Comparison of ENCODE assay signal across 8 cellular contexts in the genomic region with DNA sequence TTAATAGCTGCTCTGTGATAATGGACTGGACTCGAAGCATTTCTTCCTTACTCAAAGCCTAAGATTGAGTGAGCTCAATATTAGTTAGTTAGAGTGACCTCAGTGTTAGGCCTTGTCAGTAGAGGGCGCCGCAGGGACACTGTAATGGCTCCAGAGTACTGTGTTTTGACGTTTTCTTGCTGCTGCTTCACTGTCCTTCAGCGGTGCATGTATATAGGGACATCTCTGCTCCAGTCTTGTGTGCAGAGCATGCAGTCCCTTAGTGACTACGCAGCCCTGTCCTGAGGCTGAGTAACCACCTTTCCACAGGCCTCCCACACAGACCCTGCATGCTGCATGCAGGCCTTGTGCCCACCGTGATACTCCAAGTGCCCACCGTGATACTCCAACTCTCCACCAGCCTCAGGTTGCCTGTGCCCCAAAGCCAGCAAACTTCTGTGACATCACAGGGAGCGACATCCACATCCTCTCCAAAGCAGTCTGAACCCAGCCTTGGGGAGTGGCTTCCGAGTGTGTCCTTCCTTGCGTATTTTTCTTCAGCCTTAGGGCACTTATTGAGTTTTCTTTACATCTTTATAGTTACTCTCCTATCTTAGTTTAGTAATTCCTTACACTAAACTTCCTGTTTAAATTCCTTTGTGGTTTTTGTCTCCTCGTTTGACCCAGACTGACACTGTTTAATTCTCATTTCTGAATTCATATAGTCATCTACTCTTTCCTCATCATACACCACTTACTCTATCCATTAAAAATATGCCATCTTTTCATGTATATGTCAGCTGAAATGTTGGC.
A peak's percentile ranks its signal among the peaks of the same experiment; 100 is the strongest.
DNase-seq lines count a peak whose midpoint lies in the region; ATAC-seq, FAIRE-seq and TF ChIP-seq lines count a peak whose summit lies in the region.

No MANE protein-coding gene starts in this region.

- H3K36me3 ChIP-seq in bronchial epithelial cell (ENCODE audit: control insufficient read depth, insufficient read depth, low read length), result no peaks in the 10 kb centered on the region

- CTCF ChIA-PET in HEK293T (lab: Yijun Ruan, JAX), result interaction anchor here (0.6 to 2.5 kb wide), 25 partner anchors 9 to 747 kb away, joined by 3 to 31 read pairs (median 5); no protein-coding TSS in a partner anchor

- H3K4me3 ChIP-seq in bronchial epithelial cell (ENCODE audit: low read depth, low read length), result no peak overlapping the region

- TF ChIP-seq CTCF in bronchial epithelial cell (IDR thresholded peaks at IDR 0.05; ENCODE audit: insufficient read depth, low read length, severe bottlenecking), result peak; percentile 72

- POLR2A ChIA-PET in HEK293T (lab: Yijun Ruan, JAX), result interaction anchor here (1.2 kb wide), 2 partner anchors 15 to 19 kb away, joined by 3 to 4 read pairs; no protein-coding TSS in a partner anchor

- no peaks in the 10 kb centered on the region for H3K27me3 ChIP-seq in bronchial epithelial cell (ENCODE audit: control insufficient read depth, insufficient read depth, low read length)

- peak; percentile 70 for DNase-seq in DMS79 (lab: John Stamatoyannopoulos, UW)
- DNase-seq in HEK293T (ENCODE audit: extremely low spot score), result peak; percentile 64
- peak; percentile 74 to 88 for DNase-seq in NCI-H1930 (lab: John Stamatoyannopoulos, UW)
- DNase-seq in T1000 (lab: John Stamatoyannopoulos, UW), result peak; percentile 21
- peak; percentile 60 for DNase-seq in bronchial epithelial cell (ENCODE audit: low read depth)
- DNase-seq in left lobe of liver (ENCODE audit: low spot score), result peak; percentile 64
- peak; percentile 30 for DNase-seq in stimulated activated CD8-positive, alpha-beta memory T cell treated with anti-CD3 and anti-CD28 coated beads, Interleukin-12 subunit alpha, Interleukin-12 subunit beta, amount 100 ng/mL, for 24 hours (ENCODE audit: extremely low read depth)

- ATAC-seq in left lobe of liver (peak; percentile 97), HG03196 (IDR thresholded peaks at IDR 0.05; ENCODE audit: unreplicated experiment) (no peak)

- no peak for FAIRE-seq in bronchial epithelial cell (lab: Jason Lieb, UNC)

TF ChIP-seq in HEK293T, 16 proteins besides CTCF, POLR2A, EP300 and RAD21:
- TF ChIP-seq NFRKB (IDR thresholded peaks at IDR 0.05) (no peak), ARNT (IDR thresholded peaks at IDR 0.05) (no peak), ZNF384 (IDR thresholded peaks at IDR 0.05) (no peak), FOXM1 (IDR thresholded peaks at IDR 0.05; ENCODE audit: borderline replicate concordance) (no peak), LEF1 (IDR thresholded peaks at IDR 0.05; ENCODE audit: borderline replicate concordance) (no peak), HDGF (IDR thresholded peaks at IDR 0.05; ENCODE audit: borderline replicate concordance) (no peak), SUZ12 (IDR thresholded peaks at IDR 0.05) (no peak), FOXK2 (IDR thresholded peaks at IDR 0.05) (no peak), SP1 (IDR thresholded peaks at IDR 0.05) (no peak), FOXA1 (IDR thresholded peaks at IDR 0.05) (no peak), ELF4 (IDR thresholded peaks at IDR 0.05) (no peak), TARDBP (IDR thresholded peaks at IDR 0.05) (no peak), CTBP1 (IDR thresholded peaks at IDR 0.05; ENCODE audit: borderline replicate concordance) (no peak), BHLHE40 (IDR thresholded peaks at IDR 0.05; ENCODE audit: borderline replicate concordance) (no peak), L3MBTL2 (conservative IDR thresholded peaks at IDR 0.05) (no peak)
- TF ChIP-seq, protein P1, sequence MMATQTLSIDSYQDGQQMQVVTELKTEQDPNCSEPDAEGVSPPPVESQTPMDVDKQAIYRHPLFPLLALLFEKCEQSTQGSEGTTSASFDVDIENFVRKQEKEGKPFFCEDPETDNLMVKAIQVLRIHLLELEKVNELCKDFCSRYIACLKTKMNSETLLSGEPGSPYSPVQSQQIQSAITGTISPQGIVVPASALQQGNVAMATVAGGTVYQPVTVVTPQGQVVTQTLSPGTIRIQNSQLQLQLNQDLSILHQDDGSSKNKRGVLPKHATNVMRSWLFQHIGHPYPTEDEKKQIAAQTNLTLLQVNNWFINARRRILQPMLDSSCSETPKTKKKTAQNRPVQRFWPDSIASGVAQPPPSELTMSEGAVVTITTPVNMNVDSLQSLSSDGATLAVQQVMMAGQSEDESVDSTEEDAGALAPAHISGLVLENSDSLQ (IDR thresholded peaks at IDR 0.05), result no peak
TF ChIP-seq in HEK293T: peak in this region for 0.

Comparison
In these comparisons a context has a peak if more than half of its experiments do, and no peak if none do; other contexts are left out.
1. DNase-seq: peak in every context shown above with its lines; median percentile 81 in NCI-H1930; 70 in DMS79; 64 in HEK293T; 64 in left lobe of liver; 60 in bronchial epithelial cell; 30 in stimulated activated CD8-positive, alpha-beta memory T cell treated with anti-CD3 and anti-CD28 coated beads, Interleukin-12 subunit alpha, Interleukin-12 subunit beta, amount 100 ng/mL, for 24 hours; 21 in T1000.